In the genomic region with DNA sequence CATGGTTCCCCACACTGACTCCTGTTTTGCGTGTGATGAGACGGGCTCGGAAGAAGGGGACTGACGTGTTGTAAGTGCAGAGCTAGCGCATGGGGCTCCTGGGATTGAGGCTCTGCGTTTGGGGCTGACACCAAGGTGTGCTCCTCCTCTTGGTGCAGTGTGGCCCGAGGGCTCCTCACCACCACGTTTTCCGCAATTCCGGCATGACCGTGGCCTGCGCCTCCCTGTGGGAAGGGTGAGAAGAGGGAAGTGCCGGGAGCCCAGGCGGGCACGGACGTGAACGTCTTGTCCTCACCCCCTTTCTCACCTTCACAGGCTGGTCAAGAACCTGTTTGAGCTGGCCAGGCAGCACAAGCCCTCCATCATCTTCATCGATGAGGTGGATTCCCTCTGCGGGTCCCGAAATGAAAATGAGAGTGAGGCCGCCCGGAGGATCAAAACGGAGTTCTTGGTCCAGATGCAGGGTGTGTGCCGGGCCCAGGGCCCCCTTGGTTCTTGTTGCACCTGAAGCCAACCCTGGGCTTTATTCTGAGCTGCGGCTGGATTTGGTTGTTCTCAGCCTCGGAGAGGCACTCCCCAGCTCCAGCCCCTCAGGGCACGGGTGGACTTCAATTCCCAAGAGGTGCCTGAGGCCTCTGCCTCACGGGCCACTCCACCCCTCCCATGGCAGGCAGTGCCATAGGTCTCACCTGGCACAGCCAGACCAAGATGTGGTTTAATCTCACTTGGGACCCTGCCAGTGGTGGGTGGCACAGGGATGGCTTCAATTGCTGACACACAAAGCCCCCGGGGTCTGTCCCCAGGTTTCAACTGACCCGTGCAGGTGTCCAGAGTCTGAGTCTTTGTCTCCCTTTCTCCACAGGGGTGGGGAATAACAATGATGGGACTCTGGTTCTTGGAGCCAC, we compare ENCODE assay signal across 15 cellular contexts. TPM values are rescaled to one million over a fixed set of nuclear protein-coding genes. Genes with fewer than 3 reads are reported as not detected.
"Had no signal": no experiment of that assay in that cellular context is flagged by ENCODE, and none has a peak within 500 bp of the region (broad histone marks: within the 10 kb centered on the region; RNA-seq: fewer than 3 reads in every experiment).

No MANE protein-coding gene starts in this region.

- ATAC-seq: activated CD8-positive, alpha-beta memory T cell treated with anti-CD3 and anti-CD28 coated beads, Interleukin-2, amount 10 ng/mL, durations not matched to agents 7 days and 5 days; natural killer cell treated with Interleukin-12 subunit alpha and Interleukin-12 subunit beta and Interleukin-15 and Interleukin-18, amount 100 ng/mL, for 72 hours; stimulated activated naive CD8-positive, alpha-beta T cell treated with anti-CD3 and anti-CD28 coated beads, Interleukin-15, amount 100 ng/mL, for 72 hours had no signal

- FAIRE-seq: colon had no signal

- H3K27ac Mint-ChIP-seq: activated CD8-positive, alpha-beta memory T cell treated with anti-CD3 and anti-CD28 coated beads, Interleukin-2, amount 10 ng/mL, durations not matched to agents 7 days and 5 days; natural killer cell treated with Interleukin-12 subunit alpha and Interleukin-12 subunit beta and Interleukin-15 and Interleukin-18, amount 100 ng/mL, for 72 hours; T-helper 2 cell treated with Interferon-gamma antibody and Interleukin-4, amounts not matched to agents 5 μg/mL and 100 μg/mL, for 36 hours had no signal

- H3K4me3 Mint-ChIP-seq: activated CD8-positive, alpha-beta memory T cell treated with anti-CD3 and anti-CD28 coated beads, Interleukin-2, amount 10 ng/mL, durations not matched to agents 7 days and 5 days; natural killer cell treated with Interleukin-12 subunit alpha and Interleukin-12 subunit beta and Interleukin-15 and Interleukin-18, amount 100 ng/mL, for 72 hours; stimulated activated naive CD8-positive, alpha-beta T cell treated with anti-CD3 and anti-CD28 coated beads, Interleukin-15, amount 100 ng/mL, for 72 hours; T-helper 2 cell treated with Interferon-gamma antibody and Interleukin-4, amounts not matched to agents 5 μg/mL and 100 μg/mL, for 36 hours had no signal

- H3K9me3 Mint-ChIP-seq: natural killer cell treated with Interleukin-12 subunit alpha and Interleukin-12 subunit beta and Interleukin-15 and Interleukin-18, amount 100 ng/mL, for 72 hours; stimulated activated naive CD8-positive, alpha-beta T cell treated with anti-CD3 and anti-CD28 coated beads, Interleukin-15, amount 100 ng/mL, for 72 hours; T-helper 2 cell treated with Interferon-gamma antibody and Interleukin-4, amounts not matched to agents 5 μg/mL and 100 μg/mL, for 36 hours had no signal

- H3K4me3 ChIP-seq: breast epithelium, testis had no signal

- H3K27me3 ChIP-seq: breast epithelium, testis had no signal

- DNase-seq: activated CD4-positive, alpha-beta T cell treated with anti-CD3 and anti-CD28 coated beads, Interleukin-2, amount 50 U/mL, for 48 hours; activated CD8-positive, alpha-beta memory T cell treated with anti-CD3 and anti-CD28 coated beads, Interleukin-2, amount 10 ng/mL, durations not matched to agents 7 days and 5 days; activated naive CD4-positive, alpha-beta T cell treated with Interleukin-2 at 50 U/mL for 16 hours; foreskin melanocyte; stimulated activated CD4-positive, alpha-beta T cell treated with anti-CD3 and anti-CD28 coated beads, Interleukin-2, amount 100 ng/mL, for 48 hours; stimulated activated naive CD8-positive, alpha-beta T cell treated with anti-CD3 and anti-CD28 coated beads, Interleukin-15, amount 100 ng/mL, for 72 hours; SW 1271; testis had no signal

- H3K27me3 Mint-ChIP-seq: activated CD8-positive, alpha-beta memory T cell treated with anti-CD3 and anti-CD28 coated beads, Interleukin-2, amount 10 ng/mL, durations not matched to agents 7 days and 5 days; natural killer cell treated with Interleukin-12 subunit alpha and Interleukin-12 subunit beta and Interleukin-15 and Interleukin-18, amount 100 ng/mL, for 72 hours; stimulated activated naive CD8-positive, alpha-beta T cell treated with anti-CD3 and anti-CD28 coated beads, Interleukin-15, amount 100 ng/mL, for 72 hours had no signal

- H3K4me1 ChIP-seq: breast epithelium, testis had no signal

- H3K27ac ChIP-seq: breast epithelium, testis had no signal

- H3K9me3 ChIP-seq: breast epithelium, testis had no signal

RNA-seq across cellular contexts. Expression of gene TMED6, which starts 31.5 kb away (rescaled TPM):
- total RNA-seq: omental fat pad, urinary bladder had no signal
- polyA plus RNA-seq: aorta had no signal
